ENCODE assay signal across 8 cellular contexts in genomic region chr12:8950287-8950574, GRCh38. TPM values are rescaled to one million over a fixed set of nuclear protein-coding genes. Genes with fewer than 3 reads are reported as not detected.
DNase-seq lines count a peak whose midpoint lies in the region; ATAC-seq and TF ChIP-seq lines count a peak whose summit lies in the region.

No MANE protein-coding gene starts in this region.

- peak overlapping the region; percentile 97 for H3K27ac Mint-ChIP-seq in activated naive CD8-positive, alpha-beta T cell

- TF ChIP-seq CTCF in tibial nerve (IDR thresholded peaks at IDR 0.05) = no peak

- DNase-seq in NCI-H510A treated with DMSO at 0.1 percent for 48 hours (lab: John Stamatoyannopoulos, UW) = peak; percentile 82
- no peak for DNase-seq in NCI-H510A (lab: John Stamatoyannopoulos, UW)
- DNase-seq in left colon = no peak
- DNase-seq in tibial nerve (ENCODE audit: low spot score in 2 of 2) = peak in 1 of 2 donors; percentile 12
- DNase-seq in stimulated activated naive CD4-positive, alpha-beta T cell treated with Interleukin-2 at 50 U/mL for 16 hours (lab: John Stamatoyannopoulos, UW) = no peak
- no peak for DNase-seq in cerebellar nuclear complex (lab: John Stamatoyannopoulos, UW)

- H3K4me3 Mint-ChIP-seq in activated naive CD8-positive, alpha-beta T cell = peak overlapping the region; percentile 100

- TF ChIP-seq EP300 in tibial nerve (IDR thresholded peaks at IDR 0.05) = no peak

- H3K9me3 Mint-ChIP-seq in activated naive CD8-positive, alpha-beta T cell (ENCODE audit: low read depth) = peaks cover 9% of the 10 kb centered on the region

- peak; percentile 13 for ATAC-seq in HG03280 (IDR thresholded peaks at IDR 0.05; ENCODE audit: unreplicated experiment)
- ATAC-seq in left colon = peak; percentile 9

- H3K9me3 ChIP-seq in tibial nerve = no peaks in the 10 kb centered on the region

- H3K27me3 ChIP-seq in tibial nerve = no peaks in the 10 kb centered on the region

- TF ChIP-seq POLR2A in tibial nerve (IDR thresholded peaks at IDR 0.05) = no peak

- peaks cover 8% of the 10 kb centered on the region for H3K36me3 Mint-ChIP-seq in activated naive CD8-positive, alpha-beta T cell

- peak overlapping the region; percentile 80 to 83 (median 82) for H3K4me3 ChIP-seq in tibial nerve

- WGBS in tibial nerve, 2 donors = 1% methylated on average over 7 of the region's 7 CpGs

- peaks cover 0 to 18% (median 8%) of the 10 kb centered on the region in 3 donors for H3K36me3 ChIP-seq in tibial nerve

- H3K4me1 ChIP-seq in tibial nerve = peaks cover 0 to 43% (median 11%) of the 10 kb centered on the region in 4 donors

- peaks cover 62% of the 10 kb centered on the region for H3K4me1 Mint-ChIP-seq in activated naive CD8-positive, alpha-beta T cell (ENCODE audit: low read depth)

- H3K27ac ChIP-seq in tibial nerve = peak overlapping the region; percentile 98 to 99 (median 98)

- no peaks in the 10 kb centered on the region for H3K27me3 Mint-ChIP-seq in activated naive CD8-positive, alpha-beta T cell

- intact Hi-C loops in left colon (cut with DNase I, micrococcal nuclease) = loop anchor here in 1 of 2 donors (5.0 kb wide), 1 partner anchor 87 kb away; no protein-coding TSS in a partner anchor

RNA-seq across cellular contexts. Expression of gene M6PR, which starts 0.8 kb away (rescaled TPM):
- total RNA-seq in left colon (10 to 100 TPM; 90.3 to 96.1 TPM), tibial nerve (100 to 1,000 TPM in 1 of 4 donors, 10 to 100 TPM in 3; 63.2 to 109 (median 96.0) TPM)

RNA-seq across cellular contexts. Expression of gene PHC1, which starts 35.9 kb away (rescaled TPM):
- total RNA-seq in left colon = 1 to 10 TPM; 5.2 to 8.5 TPM
- total RNA-seq in tibial nerve = 10 to 100 TPM; 28.8 to 87.0 (median 37.6) TPM

RNA-seq across cellular contexts. Expression of gene KLRG1, which starts 39.1 kb away (rescaled TPM):
- 1 to 10 TPM in 1 of 2 donors, under 1 TPM in 1; 0.40 to 1.5 TPM for total RNA-seq in left colon
- 1 to 10 TPM in 3 of 4 donors, not detected in 1; 2.7 to 7.9 (median 2.9) TPM for total RNA-seq in tibial nerve
